Comparison of ENCODE assay signal across 1 cellular context in the genomic region with DNA sequence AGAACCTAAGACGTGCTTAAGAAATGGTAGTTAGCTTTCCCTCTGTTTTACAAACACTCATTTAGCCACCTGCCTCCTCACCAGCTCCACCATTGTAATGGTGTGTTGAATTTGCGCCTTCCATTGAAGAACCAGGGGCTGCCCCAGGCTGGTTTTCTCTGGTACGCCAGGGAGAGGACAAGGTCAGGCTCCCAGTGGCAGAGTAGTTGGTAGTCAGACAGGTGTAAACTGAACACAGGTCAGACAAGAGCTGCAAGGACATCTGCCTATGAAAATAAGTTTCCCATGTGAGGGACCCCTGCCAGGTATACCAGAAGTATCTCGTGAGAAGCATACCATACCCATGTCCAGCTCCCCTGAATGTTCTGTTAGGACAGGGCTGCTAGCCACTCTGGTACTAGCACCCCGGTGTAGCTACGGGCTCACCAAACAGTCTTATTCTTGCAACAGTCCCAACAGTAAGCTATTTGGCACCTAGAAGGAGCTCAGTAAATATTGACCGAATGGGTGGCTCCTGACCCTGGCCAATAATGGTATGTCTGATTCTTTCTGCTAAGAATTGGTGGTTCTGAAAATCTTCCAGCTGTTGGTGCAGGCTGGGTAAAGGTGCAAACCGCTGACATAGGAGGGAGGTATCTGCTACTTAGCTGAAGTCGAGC.
TF ChIP-seq lines count a peak whose summit lies in the region.

No MANE protein-coding gene starts in this region.

TF ChIP-seq in HepG2, 621 proteins besides CTCF, POLR2A, EP300 and RAD21 (continued from another document and continues in another):
- TF ChIP-seq ZNF343 (CRISPR knock-in tag; IDR thresholded peaks at IDR 0.05) (no peak), ZNF768 (CRISPR knock-in tag; IDR thresholded peaks at IDR 0.05) (no peak), HDAC2 (CRISPR knock-in tag; IDR thresholded peaks at IDR 0.05) (0 out of 2 replicates have a peak, but pooled peaks have one; percentile 46), ZFP37 (CRISPR knock-in tag; IDR thresholded peaks at IDR 0.05; ENCODE audit: borderline replicate concordance) (no peak), ZBTB7A (CRISPR knock-in tag; IDR thresholded peaks at IDR 0.05) (no peak), ZNF225 (CRISPR knock-in tag; IDR thresholded peaks at IDR 0.05) (no peak), FOXM1 (CRISPR knock-in tag; IDR thresholded peaks at IDR 0.05) (no peak), ZNF646 (CRISPR knock-in tag; IDR thresholded peaks at IDR 0.05) (no peak), RBFOX2 (IDR thresholded peaks at IDR 0.05; ENCODE audit: low read depth, low read length) (no peak), ZNF609 (CRISPR knock-in tag; IDR thresholded peaks at IDR 0.05; ENCODE audit: borderline replicate concordance) (peak; percentile 84), NFIB (CRISPR knock-in tag; IDR thresholded peaks at IDR 0.05; ENCODE audit: borderline replicate concordance) (no peak), PRPF4 (IDR thresholded peaks at IDR 0.05; ENCODE audit: low read depth, low read length, poor library complexity, severe bottlenecking) (no peak), BCL6 (CRISPR knock-in tag; IDR thresholded peaks at IDR 0.05) (peak; percentile 83), PHF5A (CRISPR knock-in tag; IDR thresholded peaks at IDR 0.05; ENCODE audit: low read depth, unreplicated experiment) (no peak), HDAC1 (CRISPR knock-in tag; IDR thresholded peaks at IDR 0.05) (0 out of 2 replicates have a peak, but pooled peaks have one; percentile 22), MED1 (CRISPR knock-in tag; IDR thresholded peaks at IDR 0.05) (no peak), ZNF552 (CRISPR knock-in tag; IDR thresholded peaks at IDR 0.05; ENCODE audit: borderline replicate concordance) (no peak), ZNF792 (CRISPR knock-in tag; IDR thresholded peaks at IDR 0.05) (no peak), GMEB1 (CRISPR knock-in tag; IDR thresholded peaks at IDR 0.05; ENCODE audit: borderline replicate concordance) (no peak), EZH2 (conservative IDR thresholded peaks at IDR 0.05; ENCODE audit: low read depth, low read length) (no peak), CSRNP1 (CRISPR knock-in tag; IDR thresholded peaks at IDR 0.05) (no peak), TBX3 (IDR thresholded peaks at IDR 0.05; ENCODE audit: borderline replicate concordance) (peak; percentile 53; the same call in 1 of the 2 replicates), NR2F2 (IDR thresholded peaks at IDR 0.05; ENCODE audit: borderline replicate concordance, low read depth) (peak; percentile 74; the same call in 1 of the 2 replicates), HNF4A (CRISPR knock-in tag; IDR thresholded peaks at IDR 0.05) (0 out of 2 replicates have a peak, but pooled peaks have one; percentile 13), PRMT3 (CRISPR knock-in tag; IDR thresholded peaks at IDR 0.05; ENCODE audit: borderline replicate concordance, low read depth) (no peak), DNMT1 (CRISPR knock-in tag; IDR thresholded peaks at IDR 0.05) (no peak), SOX13 (IDR thresholded peaks at IDR 0.05) (no peak), SOX13 (CRISPR knock-in tag; conservative IDR thresholded peaks at IDR 0.05 in 1 of 2, IDR thresholded peaks at IDR 0.05 in 1 of 2) (peak in 1 of 2 experiments; percentile 74; a peak in 2 of 4 replicates), POLR2AphosphoS5 (IDR thresholded peaks at IDR 0.05; ENCODE audit: low read depth, low read length) (no peak), FOXK2 (IDR thresholded peaks at IDR 0.05) (no peak), SP4 (CRISPR knock-in tag; IDR thresholded peaks at IDR 0.05) (no peak), ARNTL (CRISPR knock-in tag; IDR thresholded peaks at IDR 0.05) (no peak), NR1H2 (CRISPR knock-in tag; IDR thresholded peaks at IDR 0.05; ENCODE audit: borderline replicate concordance, low read depth) (no peak), ZNF501 (CRISPR knock-in tag; IDR thresholded peaks at IDR 0.05) (no peak), AGO2 (optimal IDR thresholded peaks at IDR 0.05; ENCODE audit: low read depth, low read length) (no peak), MTA1 (CRISPR knock-in tag; IDR thresholded peaks at IDR 0.05; ENCODE audit: borderline replicate concordance) (no peak), JDP2 (CRISPR knock-in tag; IDR thresholded peaks at IDR 0.05; ENCODE audit: borderline replicate concordance) (no peak), ZNF274 (CRISPR knock-in tag; IDR thresholded peaks at IDR 0.05) (no peak), ZNF143 (CRISPR knock-in tag; IDR thresholded peaks at IDR 0.05) (no peak)
- TF ChIP-seq, protein P1, sequence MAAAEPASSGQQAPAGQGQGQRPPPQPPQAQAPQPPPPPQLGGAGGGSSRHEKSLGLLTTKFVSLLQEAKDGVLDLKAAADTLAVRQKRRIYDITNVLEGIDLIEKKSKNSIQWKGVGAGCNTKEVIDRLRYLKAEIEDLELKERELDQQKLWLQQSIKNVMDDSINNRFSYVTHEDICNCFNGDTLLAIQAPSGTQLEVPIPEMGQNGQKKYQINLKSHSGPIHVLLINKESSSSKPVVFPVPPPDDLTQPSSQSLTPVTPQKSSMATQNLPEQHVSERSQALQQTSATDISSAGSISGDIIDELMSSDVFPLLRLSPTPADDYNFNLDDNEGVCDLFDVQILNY (CRISPR knock-in tag; conservative IDR thresholded peaks at IDR 0.05), result no peak
- TF ChIP-seq, protein P2, sequence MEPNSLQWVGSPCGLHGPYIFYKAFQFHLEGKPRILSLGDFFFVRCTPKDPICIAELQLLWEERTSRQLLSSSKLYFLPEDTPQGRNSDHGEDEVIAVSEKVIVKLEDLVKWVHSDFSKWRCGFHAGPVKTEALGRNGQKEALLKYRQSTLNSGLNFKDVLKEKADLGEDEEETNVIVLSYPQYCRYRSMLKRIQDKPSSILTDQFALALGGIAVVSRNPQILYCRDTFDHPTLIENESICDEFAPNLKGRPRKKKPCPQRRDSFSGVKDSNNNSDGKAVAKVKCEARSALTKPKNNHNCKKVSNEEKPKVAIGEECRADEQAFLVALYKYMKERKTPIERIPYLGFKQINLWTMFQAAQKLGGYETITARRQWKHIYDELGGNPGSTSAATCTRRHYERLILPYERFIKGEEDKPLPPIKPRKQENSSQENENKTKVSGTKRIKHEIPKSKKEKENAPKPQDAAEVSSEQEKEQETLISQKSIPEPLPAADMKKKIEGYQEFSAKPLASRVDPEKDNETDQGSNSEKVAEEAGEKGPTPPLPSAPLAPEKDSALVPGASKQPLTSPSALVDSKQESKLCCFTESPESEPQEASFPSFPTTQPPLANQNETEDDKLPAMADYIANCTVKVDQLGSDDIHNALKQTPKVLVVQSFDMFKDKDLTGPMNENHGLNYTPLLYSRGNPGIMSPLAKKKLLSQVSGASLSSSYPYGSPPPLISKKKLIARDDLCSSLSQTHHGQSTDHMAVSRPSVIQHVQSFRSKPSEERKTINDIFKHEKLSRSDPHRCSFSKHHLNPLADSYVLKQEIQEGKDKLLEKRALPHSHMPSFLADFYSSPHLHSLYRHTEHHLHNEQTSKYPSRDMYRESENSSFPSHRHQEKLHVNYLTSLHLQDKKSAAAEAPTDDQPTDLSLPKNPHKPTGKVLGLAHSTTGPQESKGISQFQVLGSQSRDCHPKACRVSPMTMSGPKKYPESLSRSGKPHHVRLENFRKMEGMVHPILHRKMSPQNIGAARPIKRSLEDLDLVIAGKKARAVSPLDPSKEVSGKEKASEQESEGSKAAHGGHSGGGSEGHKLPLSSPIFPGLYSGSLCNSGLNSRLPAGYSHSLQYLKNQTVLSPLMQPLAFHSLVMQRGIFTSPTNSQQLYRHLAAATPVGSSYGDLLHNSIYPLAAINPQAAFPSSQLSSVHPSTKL (CRISPR knock-in tag; IDR thresholded peaks at IDR 0.05), result peak; percentile 81
- TF ChIP-seq, protein P3, sequence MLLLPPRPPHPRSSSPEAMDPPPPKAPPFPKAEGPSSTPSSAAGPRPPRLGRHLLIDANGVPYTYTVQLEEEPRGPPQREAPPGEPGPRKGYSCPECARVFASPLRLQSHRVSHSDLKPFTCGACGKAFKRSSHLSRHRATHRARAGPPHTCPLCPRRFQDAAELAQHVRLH (CRISPR knock-in tag; IDR thresholded peaks at IDR 0.05; ENCODE audit: borderline replicate concordance, low read depth), result no peak
